Comparison of ENCODE assay signal across 14 cellular contexts in genomic region chr9:134438204-134438788, GRCh38.
DNase-seq lines count a peak whose midpoint lies in the region; ATAC-seq and TF ChIP-seq lines count a peak whose summit lies in the region.
"Had no signal": no experiment of that assay in that cellular context is flagged by ENCODE, and none has a peak within 500 bp of the region (broad histone marks: within the 10 kb centered on the region; RNA-seq: fewer than 3 reads in every experiment).

No MANE protein-coding gene starts in this region.

- DNase-seq in left ventricle myocardium inferior (no peak), heart right ventricle (no peak), neuronal stem cell (ENCODE audit: low spot score) (no peak), NCI-H748 treated with DMSO at 0.1 percent for 48 hours (lab: John Stamatoyannopoulos, UW) (no peak)
- no peak for DNase-seq in activated T-cell treated with anti-CD3 and anti-CD28 coated beads, Interleukin-2, amount 50 U/mL, for 48 hours
- DNase-seq: activated naive CD4-positive, alpha-beta T cell; IMR-90; NCI-H1417; SHP77 treated with DMSO at 0.1 percent for 48 hours had no signal

- peak overlapping the region; percentile 75 for H2AK5ac ChIP-seq in neuronal stem cell (ENCODE audit: low read depth, low read length)

- H3K4ac ChIP-seq in neuronal stem cell (ENCODE audit: low read length), result no peak overlapping the region

- H2AFZ ChIP-seq in neuronal stem cell (ENCODE audit: low read length), result no peak overlapping the region

- H3K9me3 ChIP-seq in left ventricle myocardium inferior (replicated peaks) (no peaks in the 10 kb centered on the region), heart right ventricle (no peaks in the 10 kb centered on the region), esophagus (ENCODE audit: control insufficient read depth in 2 of 2, insufficient read depth in 1 of 2, low read depth in 1 of 2, low read length in 1 of 2) (no peaks in the 10 kb centered on the region), neuronal stem cell (replicated peaks in 1 of 2; ENCODE audit: control insufficient read depth in 2 of 2, insufficient read depth in 1 of 2, low read depth in 1 of 2, low read length in 2 of 2) (peaks cover 0 to 4% of the 10 kb centered on the region in 2 donors)
- H3K9me3 ChIP-seq: A549 had no signal

- H3K27ac ChIP-seq in left ventricle myocardium inferior (replicated peaks), result peak overlapping the region; percentile 40
- H3K27ac ChIP-seq in heart right ventricle, result peak overlapping the region in 2 of 10 donors; percentile 13 to 51
- peak overlapping the region; percentile 11 to 38 for H3K27ac ChIP-seq in esophagus (ENCODE audit: low read depth in 2 of 2, low read length in 1 of 2)
- peak overlapping the region; percentile 36 for H3K27ac ChIP-seq in neuronal stem cell (replicated peaks; ENCODE audit: low read length)
- H3K27ac ChIP-seq: A549 had no signal

- H3K4me1 ChIP-seq in left ventricle myocardium inferior, result peaks cover 98% of the 10 kb centered on the region
- peaks cover 47 to 90% (median 81%) of the 10 kb centered on the region in 9 donors for H3K4me1 ChIP-seq in heart right ventricle
- H3K4me1 ChIP-seq in esophagus (ENCODE audit: control insufficient read depth in 2 of 2, insufficient read depth in 2 of 2, low read length in 1 of 2), result peaks cover 24 to 57% of the 10 kb centered on the region in 2 donors
- peaks cover 29 to 38% of the 10 kb centered on the region in 2 donors for H3K4me1 ChIP-seq in neuronal stem cell (ENCODE audit: control insufficient read depth in 2 of 2, insufficient read depth in 1 of 2, low read depth in 1 of 2, low read length in 2 of 2)

- H3K36me3 ChIP-seq in left ventricle myocardium inferior, result peaks cover 26% of the 10 kb centered on the region
- peaks cover 0 to 40% (median 21%) of the 10 kb centered on the region in 9 donors for H3K36me3 ChIP-seq in heart right ventricle
- peaks cover 3 to 25% of the 10 kb centered on the region in 2 donors for H3K36me3 ChIP-seq in esophagus (ENCODE audit: control insufficient read depth in 2 of 2, insufficient read depth in 2 of 2, low read length in 1 of 2)
- H3K36me3 ChIP-seq in neuronal stem cell (replicated peaks in 1 of 2; ENCODE audit: control insufficient read depth in 2 of 2, insufficient read depth in 2 of 2, low read length in 2 of 2), result peaks cover 9 to 14% of the 10 kb centered on the region in 2 donors

- peak overlapping the region; percentile 61 for H2BK120ac ChIP-seq in neuronal stem cell (ENCODE audit: low read depth, low read length)

- peak overlapping the region; percentile 85 for H3K18ac ChIP-seq in neuronal stem cell (ENCODE audit: low read length)

- H3K14ac ChIP-seq in neuronal stem cell (ENCODE audit: low read length), result peak overlapping the region; percentile 31

- ATAC-seq in heart right ventricle (no peak), HG02798 (IDR thresholded peaks at IDR 0.05; ENCODE audit: poor library complexity, unreplicated experiment) (no peak), GM19395 (IDR thresholded peaks at IDR 0.05; ENCODE audit: unreplicated experiment) (no peak)
- ATAC-seq: A549 had no signal

- WGBS in heart right ventricle, 2 donors, result 82 to 85% methylated on average over 18 of the region's 18 CpGs
- 63 to 78% methylated on average over 18 of the region's 18 CpGs for WGBS in esophagus, 2 donors
- whole genome bisulfite sequencing in neuronal stem cell (ENCODE audit: extremely low coverage in 2 of 2, insufficient read length in 2 of 2, insufficient replicate concordance in 1 of 2), 2 donors, result no CpG with 5 or more reads among the region's 18 CpGs

- no peak overlapping the region for H3K23ac ChIP-seq in neuronal stem cell (ENCODE audit: low read depth, low read length, poor library complexity)

- no peaks in the 10 kb centered on the region for H3K79me1 ChIP-seq in neuronal stem cell (ENCODE audit: low read depth, low read length)

- no peak overlapping the region for H3K4me3 ChIP-seq in left ventricle myocardium inferior
- H3K4me3 ChIP-seq in heart right ventricle, result no peak overlapping the region
- H3K4me3 ChIP-seq in esophagus (ENCODE audit: low read depth in 1 of 2, low read length in 2 of 2), result no peak overlapping the region
- H3K4me3 ChIP-seq in neuronal stem cell (ENCODE audit: low read length in 2 of 2), result no peak overlapping the region
- H3K4me3 ChIP-seq: A549, lung had no signal

- no peak overlapping the region for H4K91ac ChIP-seq in neuronal stem cell (ENCODE audit: low read depth, low read length, poor library complexity)

- H2BK12ac ChIP-seq in neuronal stem cell (ENCODE audit: low read length), result no peak overlapping the region

- H4K8ac ChIP-seq in neuronal stem cell (ENCODE audit: low read depth, low read length), result no peak overlapping the region

- H3K27me3 ChIP-seq in left ventricle myocardium inferior (ENCODE audit: low read depth), result no peaks in the 10 kb centered on the region
- peaks cover 0 to 9% (median 0%) of the 10 kb centered on the region in 7 donors for H3K27me3 ChIP-seq in heart right ventricle
- no peaks in the 10 kb centered on the region for H3K27me3 ChIP-seq in esophagus (ENCODE audit: control insufficient read depth in 1 of 2, insufficient read depth in 2 of 2, low read length in 2 of 2)
- H3K27me3 ChIP-seq in neuronal stem cell (ENCODE audit: control insufficient read depth in 3 of 3, insufficient read depth in 3 of 3, low read depth in 1 of 3, low read length in 3 of 3), result no peaks in the 10 kb centered on the region

- no peak overlapping the region for H3K9ac ChIP-seq in neuronal stem cell (ENCODE audit: low read depth, low read length, poor library complexity)

- intact Hi-C loops in left ventricle myocardium inferior (cut with micrococcal nuclease) (no loop called here), heart right ventricle (cut with DNase I) (loop anchor here in 8 of 10 donors (2.0 to 10.0 kb wide), 7 partner anchors 36 to 111 kb away; partner anchors contain the start of gene RXRA (in 4 of the 8))

- peak overlapping the region; percentile 58 for H2BK15ac ChIP-seq in neuronal stem cell (ENCODE audit: low read length)

- TF ChIP-seq CTCF in left ventricle myocardium inferior (IDR thresholded peaks at IDR 0.05; ENCODE audit: borderline replicate concordance), result no peak
- no peak for TF ChIP-seq CTCF in heart right ventricle (IDR thresholded peaks at IDR 0.05)

- peak overlapping the region; percentile 75 for H2BK5ac ChIP-seq in neuronal stem cell (ENCODE audit: low read length)

- no peak overlapping the region for H3K4me2 ChIP-seq in neuronal stem cell (ENCODE audit: insufficient read depth, low read length, poor library complexity, severe bottlenecking)
- H3K4me2 ChIP-seq: A549 had no signal
